In genomic region chr15:64092864-64093626, GRCh38 we compare ENCODE assay signal across 8 cellular contexts. TPM values are rescaled to one million over a fixed set of nuclear protein-coding genes. Genes with fewer than 3 reads are reported as not detected.
DNase-seq lines count a peak whose midpoint lies in the region; ATAC-seq and TF ChIP-seq lines count a peak whose summit lies in the region.

No MANE protein-coding gene starts in this region.

- CTCF ChIA-PET in activated B cell treated with CpG ODN at 0.5 μM for 24 hours (lab: Charles Lee), result interaction anchor here (0.9 to 2.3 kb wide), 8 partner anchors 12 to 341 kb away, joined by 3 to 14 read pairs (median 4); no protein-coding TSS in a partner anchor

- H3K27ac Mint-ChIP-seq in activated B cell treated with CpG ODN at 0.5 μM for 24 hours (peak overlapping the region; percentile 98), endothelial cell (ENCODE audit: unreplicated experiment) (peak overlapping the region; percentile 99)

- H3K4me1 Mint-ChIP-seq in activated B cell treated with CpG ODN at 0.5 μM for 24 hours, result peaks cover 94% of the 10 kb centered on the region
- H3K4me1 Mint-ChIP-seq in endothelial cell (ENCODE audit: unreplicated experiment), result peaks cover 58% of the 10 kb centered on the region

- DNase-seq in COLO668 (lab: John Stamatoyannopoulos, UW; ENCODE audit: unreplicated experiment) (peak; percentile 57), MV-4-11 (lab: John Stamatoyannopoulos, UW) (peak; percentile 67), activated B cell treated with CpG ODN at 0.5 μM for 24 hours (peak; percentile 37), endothelial cell (ENCODE audit: low spot score) (peak; percentile 41), midbrain (lab: John Stamatoyannopoulos, UW) (peak; percentile 37)

- TF ChIP-seq CTCF in activated B cell treated with CpG ODN at 0.5 μM for 24 hours (IDR thresholded peaks at IDR 0.05) (no peak), endothelial cell (IDR thresholded peaks at IDR 0.05; ENCODE audit: unreplicated experiment) (no peak)

- H3K27me3 Mint-ChIP-seq in activated B cell treated with CpG ODN at 0.5 μM for 24 hours (no peaks in the 10 kb centered on the region), endothelial cell (ENCODE audit: unreplicated experiment) (peaks cover 6% of the 10 kb centered on the region)

- H3K9me3 Mint-ChIP-seq in activated B cell treated with CpG ODN at 0.5 μM for 24 hours (no peaks in the 10 kb centered on the region), endothelial cell (ENCODE audit: unreplicated experiment) (no peaks in the 10 kb centered on the region)

- H3K36me3 Mint-ChIP-seq in activated B cell treated with CpG ODN at 0.5 μM for 24 hours (ENCODE audit: low read depth) (peaks cover 27% of the 10 kb centered on the region), endothelial cell (ENCODE audit: low read depth, unreplicated experiment) (peaks cover under 1% of the 10 kb centered on the region)

- H3K27ac ChIP-seq in temporal lobe (ENCODE audit: low read depth, low read length), result peak overlapping the region; percentile 60

- peak; percentile 20 for ATAC-seq in GM21529 (IDR thresholded peaks at IDR 0.05; ENCODE audit: unreplicated experiment)
- no peak for ATAC-seq in activated B cell treated with CpG ODN at 0.5 μM for 24 hours (ENCODE audit: low read depth)
- no peak for ATAC-seq in GM21423 (IDR thresholded peaks at IDR 0.05; ENCODE audit: unreplicated experiment)

- H3K4me3 Mint-ChIP-seq in activated B cell treated with CpG ODN at 0.5 μM for 24 hours, result peak overlapping the region; percentile 99
- H3K4me3 Mint-ChIP-seq in endothelial cell (ENCODE audit: unreplicated experiment), result peak overlapping the region; percentile 99

- intact Hi-C loops in activated B cell treated with CpG ODN at 0.5 μM for 24 hours (cut with micrococcal nuclease), result loop anchor here (1.0 to 10.0 kb wide), 9 partner anchors 60 to 1702 kb away; partner anchors contain the start of genes APH1B, DENND4A, LACTB and PCLAF

- POLR2A ChIA-PET in activated B cell treated with CpG ODN at 0.5 μM for 24 hours (lab: Charles Lee), result interaction anchor here (0.6 to 5.4 kb wide), 23 partner anchors 9 to 1518 kb away, joined by 3 to 78 read pairs (median 5); partner anchors contain the start of genes HERC1, INTS14, PPIB and RNU5B-1

RNA-seq across cellular contexts. Expression of gene CIAO2A, which starts 0.6 kb away (rescaled TPM):
- 58.4 and 63.2 TPM in 2 replicates for total RNA-seq in activated B cell treated with CpG ODN at 0.5 μM for 24 hours
- total RNA-seq in endothelial cell (ENCODE audit: unreplicated experiment), result 51.4 TPM
- total RNA-seq in temporal lobe, result 29.0 TPM

RNA-seq across cellular contexts. Expression of gene SNX1, which starts 2.7 kb away (rescaled TPM):
- 137 and 138 TPM in 2 replicates for total RNA-seq in activated B cell treated with CpG ODN at 0.5 μM for 24 hours
- total RNA-seq in endothelial cell (ENCODE audit: unreplicated experiment), result 128 TPM
- 26.8 TPM for total RNA-seq in temporal lobe

RNA-seq across cellular contexts. Expression of gene DAPK2, which starts 46.8 kb away (rescaled TPM):
- total RNA-seq in activated B cell treated with CpG ODN at 0.5 μM for 24 hours (4.2 and 4.3 TPM in 2 replicates), endothelial cell (ENCODE audit: unreplicated experiment) (10.0 TPM), temporal lobe (3.4 TPM)

RNA-seq across cellular contexts. Expression of gene SNX22, which starts 58.5 kb away (rescaled TPM):
- 41.7 and 46.2 TPM in 2 replicates for total RNA-seq in activated B cell treated with CpG ODN at 0.5 μM for 24 hours
- total RNA-seq in endothelial cell (ENCODE audit: unreplicated experiment), result 0.41 TPM
- 4.2 TPM for total RNA-seq in temporal lobe
